15 cellular contexts compared by ENCODE assay signal in genomic region chr10:8967004-8967530, GRCh38.
"Had no signal": no experiment of that assay in that cellular context is flagged by ENCODE, and none has a peak within 500 bp of the region (broad histone marks: within the 10 kb centered on the region; RNA-seq: fewer than 3 reads in every experiment).

No MANE protein-coding gene starts in this region.

- ATAC-seq: mucosa of descending colon; naive thymus-derived CD8-positive, alpha-beta T cell; stimulated activated effector memory CD8-positive, alpha-beta T cell treated with anti-CD3 and anti-CD28 coated beads, Interleukin-12 subunit alpha, Interleukin-12 subunit beta, amount 100 ng/mL, for 72 hours had no signal

- H3K27me3 Mint-ChIP-seq: activated naive CD8-positive, alpha-beta T cell treated with anti-CD3 and anti-CD28 coated beads, Interleukin-2, amount 10 ng/mL, durations not matched to agents 7 days and 5 days; naive thymus-derived CD8-positive, alpha-beta T cell had no signal

- H3K4me3 ChIP-seq: ascending aorta, mucosa of descending colon, transverse colon had no signal

- H3K36me3 Mint-ChIP-seq: activated naive CD8-positive, alpha-beta T cell treated with anti-CD3 and anti-CD28 coated beads, Interleukin-2, amount 10 ng/mL, durations not matched to agents 7 days and 5 days; immature natural killer cell; naive thymus-derived CD8-positive, alpha-beta T cell; stimulated activated effector memory CD8-positive, alpha-beta T cell treated with anti-CD3 and anti-CD28 coated beads, Interleukin-12 subunit alpha, Interleukin-12 subunit beta, amount 100 ng/mL, for 72 hours had no signal

- H3K9me3 ChIP-seq: ascending aorta, mucosa of descending colon, neutrophil had no signal

- H3K4me1 ChIP-seq: ascending aorta, transverse colon had no signal

- H3K27ac ChIP-seq: ascending aorta, neutrophil, transverse colon had no signal

- H3K36me3 ChIP-seq: ascending aorta, neutrophil, transverse colon had no signal

- H3K4me1 Mint-ChIP-seq: activated naive CD8-positive, alpha-beta T cell treated with anti-CD3 and anti-CD28 coated beads, Interleukin-2, amount 10 ng/mL, durations not matched to agents 7 days and 5 days; immature natural killer cell; naive thymus-derived CD8-positive, alpha-beta T cell; stimulated activated effector memory CD8-positive, alpha-beta T cell treated with anti-CD3 and anti-CD28 coated beads, Interleukin-12 subunit alpha, Interleukin-12 subunit beta, amount 100 ng/mL, for 72 hours had no signal

- H3K9me3 Mint-ChIP-seq: stimulated activated effector memory CD8-positive, alpha-beta T cell treated with anti-CD3 and anti-CD28 coated beads, Interleukin-12 subunit alpha, Interleukin-12 subunit beta, amount 100 ng/mL, for 72 hours had no signal

- H3K27ac Mint-ChIP-seq: activated naive CD8-positive, alpha-beta T cell treated with anti-CD3 and anti-CD28 coated beads, Interleukin-2, amount 10 ng/mL, durations not matched to agents 7 days and 5 days; immature natural killer cell; stimulated activated effector memory CD8-positive, alpha-beta T cell treated with anti-CD3 and anti-CD28 coated beads, Interleukin-12 subunit alpha, Interleukin-12 subunit beta, amount 100 ng/mL, for 72 hours had no signal

- H3K4me3 Mint-ChIP-seq: activated naive CD8-positive, alpha-beta T cell treated with anti-CD3 and anti-CD28 coated beads, Interleukin-2, amount 10 ng/mL, durations not matched to agents 7 days and 5 days; immature natural killer cell; naive thymus-derived CD8-positive, alpha-beta T cell; stimulated activated effector memory CD8-positive, alpha-beta T cell treated with anti-CD3 and anti-CD28 coated beads, Interleukin-12 subunit alpha, Interleukin-12 subunit beta, amount 100 ng/mL, for 72 hours had no signal

- H3K27me3 ChIP-seq: ascending aorta, neutrophil, transverse colon had no signal

- DNase-seq: activated CD4-positive, alpha-beta T cell treated with anti-CD3 and anti-CD28 coated beads, Interleukin-2, amount 50 U/mL, for 48 hours; activated CD8-positive, alpha-beta memory T cell treated with anti-CD3 and anti-CD28 coated beads, Interleukin-2, amount 50 U/mL, for 48 hours; activated gamma-delta T cell; activated naive CD8-positive, alpha-beta T cell treated with anti-CD3 and anti-CD28 coated beads, Interleukin-2, amount 10 ng/mL, durations not matched to agents 7 days and 5 days; immature natural killer cell; mucosa of descending colon; naive thymus-derived CD8-positive, alpha-beta T cell; retina; SHP77; substantia nigra; T-helper 2 cell; transverse colon had no signal
